ENCODE assay signal across 8 cellular contexts in genomic region chr4:89110986-89111832, GRCh38. TPM values are rescaled to one million over a fixed set of nuclear protein-coding genes. Genes with fewer than 3 reads are reported as not detected.
DNase-seq lines count a peak whose midpoint lies in the region; ATAC-seq and TF ChIP-seq lines count a peak whose summit lies in the region.

TSS of gene TIGD2 (plus strand) at chr4:89111533. CDS start at chr4:89112975, 1,442 bp downstream.

- peak within 1 kb of the TSS; percentile 86 for H3K56ac ChIP-seq in mesendoderm (ENCODE audit: low read length)

- H3K4me1 ChIP-seq in effector memory CD4-positive, alpha-beta T cell (ENCODE audit: control insufficient read depth, insufficient read depth, low read length, poor library complexity, severe bottlenecking) = peaks cover 6% of the 10 kb centered on the region
- peaks cover 8% of the 10 kb centered on the region for H3K4me1 ChIP-seq in mesendoderm (ENCODE audit: control insufficient read depth, low read depth, low read length)

- no peak within 1 kb of the TSS for H2BK15ac ChIP-seq in mesendoderm (replicated peaks; ENCODE audit: low read depth)

- DNase-seq in COLO668 (lab: John Stamatoyannopoulos, UW; ENCODE audit: unreplicated experiment) (peak; percentile 97), HL-60 (ENCODE audit: low read depth in 1 of 2, low spot score in 1 of 2) (peak; percentile 46 to 73), NCI-H82 treated with DMSO at 0.1 percent for 48 hours (lab: John Stamatoyannopoulos, UW; ENCODE audit: unreplicated experiment) (peak; percentile 70), mesendoderm (peak; percentile 92)
- peak; percentile 92 for DNase-seq in activated CD8-positive, alpha-beta memory T cell treated with anti-CD3 and anti-CD28 coated beads for 24 hours
- DNase-seq in effector memory CD4-positive, alpha-beta T cell = peak; percentile 78 to 79 (median 79)
- peak; percentile 72 for DNase-seq in stimulated activated CD8-positive, alpha-beta memory T cell treated with anti-CD3 and anti-CD28 coated beads, Interleukin-15, amount 100 ng/mL, for 1 hour (ENCODE audit: low read depth)

- peak; percentile 85 for ATAC-seq in GM19463 (IDR thresholded peaks at IDR 0.05; ENCODE audit: unreplicated experiment)

- H2AK5ac ChIP-seq in mesendoderm (ENCODE audit: low read length) = no peak within 1 kb of the TSS

- no peak within 1 kb of the TSS for H2BK120ac ChIP-seq in mesendoderm (ENCODE audit: low read depth, low read length)

- H3K4me3 ChIP-seq in HL-60 (replicated peaks; ENCODE audit: insufficient read depth, low read length) = peak within 1 kb of the TSS; percentile 65
- H3K4me3 ChIP-seq in effector memory CD4-positive, alpha-beta T cell (ENCODE audit: insufficient read depth, low read depth, low read length, poor library complexity, severe bottlenecking) = peak within 1 kb of the TSS; percentile 92
- H3K4me3 ChIP-seq in mesendoderm (ENCODE audit: low read length) = peak within 1 kb of the TSS; percentile 40

- peak within 1 kb of the TSS; percentile 63 for H3K27ac ChIP-seq in HL-60 (replicated peaks)
- peak within 1 kb of the TSS; percentile 71 for H3K27ac ChIP-seq in effector memory CD4-positive, alpha-beta T cell (ENCODE audit: insufficient read depth, low read length, poor library complexity, severe bottlenecking)
- H3K27ac ChIP-seq in mesendoderm (ENCODE audit: low read depth, low read length) = no peak within 1 kb of the TSS

- H3K9me3 ChIP-seq in effector memory CD4-positive, alpha-beta T cell (ENCODE audit: control insufficient read depth, low read length) = no peaks in the 10 kb centered on the region

- H4K5ac ChIP-seq in mesendoderm (ENCODE audit: low read length) = no peak within 1 kb of the TSS

- peak; percentile 29 for TF ChIP-seq CTCF in HL-60 (IDR thresholded peaks at IDR 0.05; ENCODE audit: insufficient read depth, low read length)

- H4K8ac ChIP-seq in mesendoderm (ENCODE audit: low read depth, low read length) = peak within 1 kb of the TSS; percentile 95

- H3K79me1 ChIP-seq in mesendoderm (ENCODE audit: low read length) = no peaks in the 10 kb centered on the region

- H3K18ac ChIP-seq in mesendoderm (ENCODE audit: low read length) = peak within 1 kb of the TSS; percentile 91

- no peak within 1 kb of the TSS for H2BK5ac ChIP-seq in mesendoderm (ENCODE audit: low read length)

- no peak within 1 kb of the TSS for H3K4ac ChIP-seq in mesendoderm (ENCODE audit: low read depth, low read length)

- peak within 1 kb of the TSS; percentile 86 for H3K4me2 ChIP-seq in mesendoderm (ENCODE audit: low read length)

- peak within 1 kb of the TSS; percentile 75 for H3K9ac ChIP-seq in mesendoderm (ENCODE audit: low read length)

- H3K36me3 ChIP-seq in effector memory CD4-positive, alpha-beta T cell (ENCODE audit: control insufficient read depth, insufficient read depth, low read length) = no peaks in the 10 kb centered on the region
- H3K36me3 ChIP-seq in mesendoderm (ENCODE audit: control insufficient read depth, insufficient read depth, low read length) = no peaks in the 10 kb centered on the region

- no peak within 1 kb of the TSS for H3K23ac ChIP-seq in mesendoderm (ENCODE audit: low read length)

- no CpG with 5 or more reads among the region's 101 CpGs for WGBS in mesendoderm (ENCODE audit: extremely low coverage, insufficient coverage, low lambda C conversion rate)

- no peaks in the 10 kb centered on the region for H3K79me2 ChIP-seq in mesendoderm (ENCODE audit: control insufficient read depth, insufficient read depth, low read length)

- peaks cover 16% of the 10 kb centered on the region for H3K27me3 ChIP-seq in HL-60 (ENCODE audit: insufficient read depth, poor library complexity, severe bottlenecking)
- no peaks in the 10 kb centered on the region for H3K27me3 ChIP-seq in effector memory CD4-positive, alpha-beta T cell (replicated peaks; ENCODE audit: control insufficient read depth, insufficient read depth, low read length, poor library complexity, severe bottlenecking)
- H3K27me3 ChIP-seq in mesendoderm (ENCODE audit: insufficient read depth, low read length, poor library complexity) = peaks cover 1% of the 10 kb centered on the region

RNA-seq across cellular contexts. Expression of gene TIGD2, which starts in this region (rescaled TPM):
- 6.6 TPM for polyA plus RNA-seq in mesendoderm (2013, experiment 1 of 2)
- polyA plus RNA-seq in mesendoderm (2013, experiment 2 of 2) = 6.8 TPM

Comparison
In these comparisons a context has a peak if more than half of its experiments do, and no peak if none do; other contexts are left out.
1. H3K4me3 ChIP-seq: peak in every context shown above with its lines; median percentile 92 in effector memory CD4-positive, alpha-beta T cell; 65 in HL-60; 40 in mesendoderm.